ENCODE assay signal across 6 cellular contexts in the genomic region with DNA sequence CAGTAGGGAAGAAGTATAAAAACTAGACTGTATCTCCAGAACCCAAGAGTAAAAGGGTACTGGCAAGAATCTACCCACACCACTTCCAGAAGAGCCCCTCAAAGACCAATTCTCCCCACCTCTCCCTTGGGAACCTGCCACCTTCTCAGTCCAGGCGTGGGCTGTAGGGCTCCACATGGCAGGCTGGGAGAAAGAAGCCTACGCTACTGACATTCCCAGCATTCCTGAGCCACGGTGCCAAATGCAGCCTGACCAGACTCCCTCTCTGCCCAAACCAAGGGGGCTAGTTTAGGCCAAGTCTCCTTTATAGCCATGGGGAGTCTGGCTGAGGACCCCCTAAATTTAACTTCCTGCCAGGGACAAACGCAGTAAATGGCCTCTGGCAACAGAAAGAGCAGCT. TPM values are rescaled to one million over a fixed set of nuclear protein-coding genes. Genes with fewer than 3 reads are reported as not detected.
DNase-seq lines count a peak whose midpoint lies in the region; TF ChIP-seq lines count a peak whose summit lies in the region.

No MANE protein-coding gene starts in this region.

- no peak overlapping the region for H3K27ac ChIP-seq in brain microvascular endothelial cell

- H3K4me1 ChIP-seq in neuron (ENCODE audit: insufficient read depth, low read length): peaks cover 24% of the 10 kb centered on the region

- no peaks in the 10 kb centered on the region for H3K9me3 ChIP-seq in neuron (ENCODE audit: low read length)

- in situ Hi-C loops in brain microvascular endothelial cell (cut with HindIII; ENCODE audit: low pct_ligation_motif_present, low sequenced_read_pairs): no loop called here

- H3K4me3 ChIP-seq in H7 (ENCODE audit: insufficient read depth, low read depth, low read length) (no peak overlapping the region), brain microvascular endothelial cell (ENCODE audit: low read depth, low read length) (peak overlapping the region; percentile 78), neuron (ENCODE audit: low read length) (peak overlapping the region; percentile 67)

- peaks cover 45% of the 10 kb centered on the region for H3K36me3 ChIP-seq in H7 (replicated peaks; ENCODE audit: control insufficient read depth, insufficient read depth, low read length)
- peaks cover 41% of the 10 kb centered on the region for H3K36me3 ChIP-seq in brain microvascular endothelial cell (replicated peaks)
- H3K36me3 ChIP-seq in neuron (ENCODE audit: insufficient read depth, low read length): peaks cover 44% of the 10 kb centered on the region

- DNase-seq in H7 (peak; percentile 60), brain microvascular endothelial cell (no peak), HuH-7 (ENCODE audit: low spot score) (no peak), NCI-H2227 (lab: John Stamatoyannopoulos, UW; ENCODE audit: unreplicated experiment) (no peak), UCSD-AML1 (lab: John Stamatoyannopoulos, UW; ENCODE audit: unreplicated experiment) (no peak)

- TF ChIP-seq CTCF in brain microvascular endothelial cell (IDR thresholded peaks at IDR 0.05; ENCODE audit: low read depth, low read length, missing control alignments): no peak

- H3K27me3 ChIP-seq in H7 (ENCODE audit: control insufficient read depth, insufficient read depth, low read length) (no peaks in the 10 kb centered on the region), brain microvascular endothelial cell (replicated peaks) (no peaks in the 10 kb centered on the region), neuron (ENCODE audit: insufficient read depth, low read length) (no peaks in the 10 kb centered on the region)

- H2AFZ ChIP-seq in neuron (ENCODE audit: low read depth, low read length): no peak overlapping the region

RNA-seq across cellular contexts. Expression of a gene that starts 2.0 kb away (rescaled TPM):
- total RNA-seq in H7 (2014; rRNA removed; shearing (Covaris generic)): 53.4 and 64.8 TPM in 2 replicates

RNA-seq across cellular contexts. Expression of a gene that starts 11.2 kb away (rescaled TPM):
- total RNA-seq in H7 (2014; rRNA removed; shearing (Covaris generic)): 0.30 and 0.83 TPM in 2 replicates

RNA-seq across cellular contexts. Expression of a gene that starts 51.6 kb away (rescaled TPM):
- 196 and 238 TPM in 2 replicates for total RNA-seq in H7 (2014; rRNA removed; shearing (Covaris generic))

RNA-seq across cellular contexts. Expression of a gene that starts 54.2 kb away (rescaled TPM):
- 0.55 and 0.73 TPM in 2 replicates for total RNA-seq in H7 (2014; rRNA removed; shearing (Covaris generic))

RNA-seq across cellular contexts. Expression of a gene that starts 54.4 kb away (rescaled TPM):
- 0.38 and 0.44 TPM in 2 replicates for total RNA-seq in H7 (2014; rRNA removed; shearing (Covaris generic))
